ENCODE assay signal across 2 cellular contexts in the genomic region with DNA sequence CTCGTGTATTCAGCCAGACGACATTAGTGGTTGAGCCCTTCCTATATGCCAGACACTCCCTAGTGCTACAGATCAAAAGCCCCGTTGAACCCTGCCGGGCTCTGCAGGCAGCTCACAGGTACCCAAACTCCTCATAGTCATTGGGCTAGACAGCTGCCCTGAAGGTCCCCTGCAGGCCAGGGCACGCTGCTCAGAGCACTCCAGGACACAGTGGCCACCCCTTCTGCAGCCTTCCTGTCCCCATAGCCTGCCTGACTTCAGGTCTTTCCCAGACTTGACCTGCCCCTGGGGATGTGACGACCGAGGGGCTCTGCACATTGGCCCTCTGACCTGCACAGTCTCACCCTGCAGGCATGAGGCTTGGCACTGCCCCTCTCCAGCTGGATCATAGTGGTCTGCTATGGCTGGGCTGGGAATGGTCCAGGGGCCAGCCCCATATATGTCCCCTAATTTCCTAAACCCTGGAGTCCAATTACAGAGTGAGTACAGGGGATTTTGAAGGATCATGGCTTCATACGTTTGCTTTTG.
TF ChIP-seq lines count a peak whose summit lies in the region.

No MANE protein-coding gene starts in this region.

TF ChIP-seq in GM23338, 12 proteins besides CTCF, POLR2A, EP300 and RAD21 (continued from another document):
- TF ChIP-seq, protein P1, sequence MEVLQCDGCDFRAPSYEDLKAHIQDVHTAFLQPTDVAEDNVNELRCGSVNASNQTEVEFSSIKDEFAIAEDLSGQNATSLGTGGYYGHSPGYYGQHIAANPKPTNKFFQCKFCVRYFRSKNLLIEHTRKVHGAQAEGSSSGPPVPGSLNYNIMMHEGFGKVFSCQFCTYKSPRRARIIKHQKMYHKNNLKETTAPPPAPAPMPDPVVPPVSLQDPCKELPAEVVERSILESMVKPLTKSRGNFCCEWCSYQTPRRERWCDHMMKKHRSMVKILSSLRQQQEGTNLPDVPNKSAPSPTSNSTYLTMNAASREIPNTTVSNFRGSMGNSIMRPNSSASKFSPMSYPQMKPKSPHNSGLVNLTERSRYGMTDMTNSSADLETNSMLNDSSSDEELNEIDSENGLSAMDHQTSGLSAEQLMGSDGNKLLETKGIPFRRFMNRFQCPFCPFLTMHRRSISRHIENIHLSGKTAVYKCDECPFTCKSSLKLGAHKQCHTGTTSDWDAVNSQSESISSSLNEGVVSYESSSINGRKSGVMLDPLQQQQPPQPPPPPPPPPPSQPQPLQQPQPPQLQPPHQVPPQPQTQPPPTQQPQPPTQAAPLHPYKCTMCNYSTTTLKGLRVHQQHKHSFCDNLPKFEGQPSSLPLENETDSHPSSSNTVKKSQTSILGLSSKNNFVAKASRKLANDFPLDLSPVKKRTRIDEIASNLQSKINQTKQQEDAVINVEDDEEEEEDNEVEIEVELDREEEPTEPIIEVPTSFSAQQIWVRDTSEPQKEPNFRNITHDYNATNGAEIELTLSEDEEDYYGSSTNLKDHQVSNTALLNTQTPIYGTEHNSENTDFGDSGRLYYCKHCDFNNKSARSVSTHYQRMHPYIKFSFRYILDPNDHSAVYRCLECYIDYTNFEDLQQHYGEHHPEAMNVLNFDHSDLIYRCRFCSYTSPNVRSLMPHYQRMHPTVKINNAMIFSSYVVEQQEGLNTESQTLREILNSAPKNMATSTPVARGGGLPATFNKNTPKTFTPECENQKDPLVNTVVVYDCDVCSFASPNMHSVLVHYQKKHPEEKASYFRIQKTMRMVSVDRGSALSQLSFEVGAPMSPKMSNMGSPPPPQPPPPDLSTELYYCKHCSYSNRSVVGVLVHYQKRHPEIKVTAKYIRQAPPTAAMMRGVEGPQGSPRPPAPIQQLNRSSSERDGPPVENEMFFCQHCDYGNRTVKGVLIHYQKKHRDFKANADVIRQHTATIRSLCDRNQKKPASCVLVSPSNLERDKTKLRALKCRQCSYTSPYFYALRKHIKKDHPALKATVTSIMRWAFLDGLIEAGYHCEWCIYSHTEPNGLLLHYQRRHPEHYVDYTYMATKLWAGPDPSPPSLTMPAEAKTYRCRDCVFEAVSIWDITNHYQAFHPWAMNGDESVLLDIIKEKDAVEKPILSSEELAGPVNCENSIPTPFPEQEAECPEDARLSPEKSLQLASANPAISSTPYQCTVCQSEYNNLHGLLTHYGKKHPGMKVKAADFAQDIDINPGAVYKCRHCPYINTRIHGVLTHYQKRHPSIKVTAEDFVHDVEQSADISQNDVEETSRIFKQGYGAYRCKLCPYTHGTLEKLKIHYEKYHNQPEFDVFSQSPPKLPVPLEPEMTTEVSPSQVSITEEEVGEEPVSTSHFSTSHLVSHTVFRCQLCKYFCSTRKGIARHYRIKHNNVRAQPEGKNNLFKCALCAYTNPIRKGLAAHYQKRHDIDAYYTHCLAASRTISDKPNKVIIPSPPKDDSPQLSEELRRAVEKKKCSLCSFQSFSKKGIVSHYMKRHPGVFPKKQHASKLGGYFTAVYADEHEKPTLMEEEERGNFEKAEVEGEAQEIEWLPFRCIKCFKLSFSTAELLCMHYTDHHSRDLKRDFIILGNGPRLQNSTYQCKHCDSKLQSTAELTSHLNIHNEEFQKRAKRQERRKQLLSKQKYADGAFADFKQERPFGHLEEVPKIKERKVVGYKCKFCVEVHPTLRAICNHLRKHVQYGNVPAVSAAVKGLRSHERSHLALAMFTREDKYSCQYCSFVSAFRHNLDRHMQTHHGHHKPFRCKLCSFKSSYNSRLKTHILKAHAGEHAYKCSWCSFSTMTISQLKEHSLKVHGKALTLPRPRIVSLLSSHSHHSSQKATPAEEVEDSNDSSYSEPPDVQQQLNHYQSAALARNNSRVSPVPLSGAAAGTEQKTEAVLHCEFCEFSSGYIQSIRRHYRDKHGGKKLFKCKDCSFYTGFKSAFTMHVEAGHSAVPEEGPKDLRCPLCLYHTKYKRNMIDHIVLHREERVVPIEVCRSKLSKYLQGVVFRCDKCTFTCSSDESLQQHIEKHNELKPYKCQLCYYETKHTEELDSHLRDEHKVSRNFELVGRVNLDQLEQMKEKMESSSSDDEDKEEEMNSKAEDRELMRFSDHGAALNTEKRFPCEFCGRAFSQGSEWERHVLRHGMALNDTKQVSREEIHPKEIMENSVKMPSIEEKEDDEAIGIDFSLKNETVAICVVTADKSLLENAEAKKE (CRISPR knock-in tag; IDR thresholded peaks at IDR 0.05): no peak
- TF ChIP-seq REST (IDR thresholded peaks at IDR 0.05; ENCODE audit: unreplicated experiment) (no peak), ZNF331 (CRISPR knock-in tag; IDR thresholded peaks at IDR 0.05; ENCODE audit: low read depth) (no peak), POLR2AphosphoS5 (IDR thresholded peaks at IDR 0.05; ENCODE audit: low read depth) (no peak), NANOG (IDR thresholded peaks at IDR 0.05; ENCODE audit: borderline replicate concordance) (no peak), EZH2 (IDR thresholded peaks at IDR 0.05; ENCODE audit: low read depth, unreplicated experiment) (no peak), EZH2phosphoT487 (IDR thresholded peaks at IDR 0.05; ENCODE audit: unreplicated experiment) (no peak), CREB1 (CRISPR knock-in tag; IDR thresholded peaks at IDR 0.05; ENCODE audit: low read depth) (no peak), ETS1 (IDR thresholded peaks at IDR 0.05) (no peak)
TF ChIP-seq in GM23338: peak in this region for 0.

TF ChIP-seq in WTC11, 78 proteins besides CTCF, POLR2A, EP300 and RAD21 (continued from another document):
- TF ChIP-seq, protein P2, sequence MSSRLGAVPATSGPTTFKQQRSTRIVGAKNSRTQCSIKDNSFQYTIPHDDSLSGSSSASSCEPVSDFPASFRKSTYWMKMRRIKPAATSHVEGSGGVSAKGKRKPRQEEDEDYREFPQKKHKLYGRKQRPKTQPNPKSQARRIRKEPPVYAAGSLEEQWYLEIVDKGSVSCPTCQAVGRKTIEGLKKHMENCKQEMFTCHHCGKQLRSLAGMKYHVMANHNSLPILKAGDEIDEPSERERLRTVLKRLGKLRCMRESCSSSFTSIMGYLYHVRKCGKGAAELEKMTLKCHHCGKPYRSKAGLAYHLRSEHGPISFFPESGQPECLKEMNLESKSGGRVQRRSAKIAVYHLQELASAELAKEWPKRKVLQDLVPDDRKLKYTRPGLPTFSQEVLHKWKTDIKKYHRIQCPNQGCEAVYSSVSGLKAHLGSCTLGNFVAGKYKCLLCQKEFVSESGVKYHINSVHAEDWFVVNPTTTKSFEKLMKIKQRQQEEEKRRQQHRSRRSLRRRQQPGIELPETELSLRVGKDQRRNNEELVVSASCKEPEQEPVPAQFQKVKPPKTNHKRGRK (CRISPR knock-in tag; IDR thresholded peaks at IDR 0.05; ENCODE audit: borderline replicate concordance): no peak
